ENCODE assay signal across 8 cellular contexts in genomic region chr10:18658992-18659783, GRCh38. TPM values are rescaled to one million over a fixed set of nuclear protein-coding genes. Genes with fewer than 3 reads are reported as not detected.
A peak's percentile ranks its signal among the peaks of the same experiment; 100 is the strongest.
DNase-seq lines count a peak whose midpoint lies in the region; ATAC-seq and FAIRE-seq lines count a peak whose summit lies in the region.

A gene with protein sequence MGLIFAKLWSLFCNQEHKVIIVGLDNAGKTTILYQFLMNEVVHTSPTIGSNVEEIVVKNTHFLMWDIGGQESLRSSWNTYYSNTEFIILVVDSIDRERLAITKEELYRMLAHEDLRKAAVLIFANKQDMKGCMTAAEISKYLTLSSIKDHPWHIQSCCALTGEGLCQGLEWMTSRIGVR (plus strand): TSS chr10:18659431. CDS start chr10:18659638, 207 bp downstream.

- peak; percentile 81 for DNase-seq in COR-L47 (lab: John Stamatoyannopoulos, UW)
- DNase-seq in HTR-8/SVneo (ENCODE audit: insufficient read length, low spot score), result peak; percentile 81
- DNase-seq in NOMO-1 treated with dmso at 0.1 percent for 144 hours (lab: John Stamatoyannopoulos, UW; ENCODE audit: unreplicated experiment), result peak; percentile 86
- DNase-seq in activated CD8-positive, alpha-beta memory T cell treated with anti-CD3 and anti-CD28 coated beads, Interleukin-2, amount 50 U/mL, for 24 hours (ENCODE audit: extremely low read depth), result peak; percentile 93
- peak; percentile 99 for DNase-seq in mesenteric fat pad (ENCODE audit: low spot score)
- peak; percentile 92 for DNase-seq in stimulated activated CD8-positive, alpha-beta memory T cell treated with anti-CD3 and anti-CD28 coated beads, Interleukin-15, amount 100 ng/mL, for 24 hours (ENCODE audit: low read depth)

- ATAC-seq in GM21367 (IDR thresholded peaks at IDR 0.05; ENCODE audit: unreplicated experiment), result peak; percentile 86

- in situ Hi-C loops in endometrial microvascular endothelial cells (cut with HindIII; ENCODE audit: inconsistent ontology term, low pct_unique_long_range_greater_than_20kb, low sequenced_read_pairs), result no loop called here

- FAIRE-seq in HTR-8/SVneo (lab: Jason Lieb, UNC), result peak; percentile 94

RNA-seq across cellular contexts. Expression of the gene that starts here (rescaled TPM):
- 12.5 TPM for total RNA-seq in endometrial microvascular endothelial cells (ENCODE audit: inconsistent ontology term)
- total RNA-seq in mesenteric fat pad, result 16.8 TPM

Comparison
In these comparisons a context has a peak if more than half of its experiments do, and no peak if none do; other contexts are left out.
1. Peak in every context shown above with its lines: DNase-seq and ATAC-seq.